In genomic region chr10:29150010-29150409, GRCh38 we compare ENCODE assay signal across 17 cellular contexts.
DNase-seq lines count a peak whose midpoint lies in the region; ATAC-seq, FAIRE-seq and TF ChIP-seq lines count a peak whose summit lies in the region.
"Had no signal": no experiment of that assay in that cellular context is flagged by ENCODE, and none has a peak within 500 bp of the region (broad histone marks: within the 10 kb centered on the region; RNA-seq: fewer than 3 reads in every experiment).

No MANE protein-coding gene starts in this region.

- no peak overlapping the region for H2BK5ac ChIP-seq in mesenchymal stem cell (ENCODE audit: low read depth, low read length, poor library complexity, severe bottlenecking)

- H2BK120ac ChIP-seq in mesenchymal stem cell (ENCODE audit: low read depth, low read length), result no peak overlapping the region

- DNase-seq in RCC 7860 (ENCODE audit: low spot score) (peak; percentile 54), foreskin melanocyte (peak; percentile 83), mesenchymal stem cell (no peak), upper lobe of right lung (no peak), mesenteric fat pad (ENCODE audit: low spot score) (no peak), SIG-M5 (lab: John Stamatoyannopoulos, UW) (no peak), NCI-H446 (lab: John Stamatoyannopoulos, UW) (no peak)
- DNase-seq: CD8-positive, alpha-beta memory T cell; NCI-H1092; NCI-H345; OCI-M1; stimulated activated CD4-positive, alpha-beta T cell treated with anti-CD3 and anti-CD28 coated beads, Interleukin-2, amount 100 ng/mL, for 48 hours; T-helper 1 cell had no signal

- H3K4me2 ChIP-seq in mesenchymal stem cell (ENCODE audit: low read length, poor library complexity, severe bottlenecking), result no peak overlapping the region

- H3K27me3 ChIP-seq in mesenchymal stem cell (ENCODE audit: control insufficient read depth in 1 of 2, insufficient read depth in 1 of 2, low read length in 2 of 2), result peaks cover 0 to 16% of the 10 kb centered on the region in 2 experiments
- H3K27me3 ChIP-seq in upper lobe of right lung, result no peaks in the 10 kb centered on the region

- H2AFZ ChIP-seq in mesenchymal stem cell (ENCODE audit: low read depth, low read length), result no peak overlapping the region

- H3K18ac ChIP-seq in mesenchymal stem cell (ENCODE audit: low read depth in 1 of 2, low read length in 2 of 2), result no peak overlapping the region

- H2BK12ac ChIP-seq in mesenchymal stem cell (ENCODE audit: low read length in 2 of 2), result no peak overlapping the region

- H3K23ac ChIP-seq in mesenchymal stem cell (ENCODE audit: low read length in 2 of 2), result no peak overlapping the region

- 73% methylated on average over 5 of the region's 5 CpGs for WGBS in mesenchymal stem cell

- peaks cover 2% of the 10 kb centered on the region for H3K4me1 ChIP-seq in mesenchymal stem cell (ENCODE audit: control insufficient read depth, insufficient read depth, low read depth, low read length)
- H3K4me1 ChIP-seq in upper lobe of right lung, result no peaks in the 10 kb centered on the region

- H3K9me3 ChIP-seq in mesenchymal stem cell (ENCODE audit: control insufficient read depth, low read length) (no peaks in the 10 kb centered on the region), upper lobe of right lung (no peaks in the 10 kb centered on the region)
- H3K9me3 ChIP-seq: esophagus muscularis mucosa had no signal

- peak; percentile 81 for FAIRE-seq in RCC 7860 (lab: Jason Lieb, UNC)

- H2AK5ac ChIP-seq in mesenchymal stem cell (ENCODE audit: low read length, severe bottlenecking), result no peak overlapping the region

- no peak overlapping the region for H3K9ac ChIP-seq in mesenchymal stem cell (ENCODE audit: low read length)

- peak overlapping the region; percentile 12 for H4K8ac ChIP-seq in mesenchymal stem cell (ENCODE audit: low read length)

- no peak overlapping the region for H3K14ac ChIP-seq in mesenchymal stem cell (ENCODE audit: low read length in 2 of 2)

- H3K79me1 ChIP-seq in mesenchymal stem cell (replicated peaks; ENCODE audit: low read length, poor library complexity, severe bottlenecking), result no peaks in the 10 kb centered on the region

- H2BK15ac ChIP-seq in mesenchymal stem cell (ENCODE audit: low read depth, poor library complexity, severe bottlenecking), result no peak overlapping the region

- no peak for TF ChIP-seq CTCF in upper lobe of right lung (IDR thresholded peaks at IDR 0.05)

- peak; percentile 83 for ATAC-seq in upper lobe of right lung
- ATAC-seq: activated CD4-positive, CD25-positive, alpha-beta regulatory T cell treated with anti-CD3 and anti-CD28 coated beads, Interleukin-2, amount 50 U/mL, for 24 hours; activated naive CD4-positive, alpha-beta T cell treated with anti-CD3 and anti-CD28 coated beads, Interleukin-2, amount 50 U/mL, for 72 hours; stimulated activated effector memory CD8-positive, alpha-beta T cell treated with anti-CD3 and anti-CD28 coated beads, Interleukin-12 subunit alpha, Interleukin-12 subunit beta, amount 100 ng/mL, for 72 hours had no signal

- no peak overlapping the region for H3K4ac ChIP-seq in mesenchymal stem cell (ENCODE audit: low read depth in 1 of 2, low read length in 2 of 2)

- H3K4me3 ChIP-seq in mesenchymal stem cell (ENCODE audit: insufficient read depth in 1 of 2, low read depth in 1 of 2, low read length in 2 of 2), result no peak overlapping the region
- no peak overlapping the region for H3K4me3 ChIP-seq in upper lobe of right lung
- H3K4me3 ChIP-seq: esophagus muscularis mucosa had no signal

- intact Hi-C loops in upper lobe of right lung (cut with DNase I), result no loop called here

- H3K36me3 ChIP-seq in mesenchymal stem cell (ENCODE audit: control insufficient read depth in 1 of 2, insufficient read depth in 2 of 2, low read depth in 1 of 2, low read length in 2 of 2), result no peaks in the 10 kb centered on the region
- H3K36me3 ChIP-seq in upper lobe of right lung, result no peaks in the 10 kb centered on the region
- H3K36me3 ChIP-seq: esophagus muscularis mucosa had no signal

- H4K91ac ChIP-seq in mesenchymal stem cell (ENCODE audit: low read length), result no peak overlapping the region

- H3K27ac ChIP-seq in mesenchymal stem cell (ENCODE audit: low read length, poor library complexity, severe bottlenecking) (no peak overlapping the region), upper lobe of right lung (no peak overlapping the region)
- H3K27ac ChIP-seq: esophagus muscularis mucosa had no signal

Comparison
In these comparisons a context has a peak if more than half of its experiments do, and no peak if none do; other contexts are left out.
1. DNase-seq: peak in RCC 7860 (single experiment) and foreskin melanocyte (single experiment); none in mesenchymal stem cell (single experiment), upper lobe of right lung (single experiment), mesenteric fat pad (single experiment), SIG-M5 (single experiment) and NCI-H446 (0 of 2).